Comparison of ENCODE assay signal across 17 cellular contexts in the genomic region with DNA sequence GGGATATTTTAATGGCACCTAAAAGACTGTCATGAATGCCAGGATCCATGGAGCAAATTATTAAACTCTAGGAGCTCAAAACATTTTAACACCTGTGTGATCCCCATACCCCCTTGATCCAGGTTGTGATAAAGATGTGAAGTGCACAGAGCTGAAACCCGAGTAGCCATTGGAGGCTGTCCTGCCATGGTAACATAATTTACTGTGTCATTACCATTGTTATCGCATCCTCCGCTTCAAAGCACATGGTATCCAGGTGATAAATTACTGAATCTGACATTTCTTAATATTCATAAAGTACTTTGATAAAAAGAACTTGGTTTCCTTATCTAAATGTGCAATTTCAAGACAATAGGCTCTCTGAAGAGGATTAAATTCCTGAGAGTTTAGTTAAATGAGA.
DNase-seq lines count a peak whose midpoint lies in the region; ATAC-seq and TF ChIP-seq lines count a peak whose summit lies in the region.
"Had no signal": no experiment of that assay in that cellular context is flagged by ENCODE, and none has a peak within 500 bp of the region (broad histone marks: within the 10 kb centered on the region; RNA-seq: fewer than 3 reads in every experiment).

No MANE protein-coding gene starts in this region.

- no peak overlapping the region for H3K4me3 Mint-ChIP-seq in WTC11
- H3K4me3 Mint-ChIP-seq: CD4-positive, CD25-positive, alpha-beta regulatory T cell; T-helper 2 cell treated with Interferon-gamma antibody and Interleukin-4, amounts not matched to agents 5 μg/mL and 100 μg/mL, for 36 hours had no signal

- no peaks in the 10 kb centered on the region for H3K27me3 ChIP-seq in vagina
- H3K27me3 ChIP-seq: Peyer's patch had no signal

- H3K36me3 Mint-ChIP-seq in WTC11: no peaks in the 10 kb centered on the region; the same call in 1 of the 2 replicates
- H3K36me3 Mint-ChIP-seq: CD4-positive, CD25-positive, alpha-beta regulatory T cell had no signal

- no peaks in the 10 kb centered on the region for H3K4me1 ChIP-seq in vagina
- H3K4me1 ChIP-seq: Peyer's patch had no signal

- TF ChIP-seq CTCF in WTC11 (IDR thresholded peaks at IDR 0.05) (no peak), vagina (IDR thresholded peaks at IDR 0.05) (no peak)

- no peak overlapping the region for H3K27ac Mint-ChIP-seq in WTC11
- H3K27ac Mint-ChIP-seq: CD4-positive, CD25-positive, alpha-beta regulatory T cell; T-helper 2 cell treated with Interferon-gamma antibody and Interleukin-4, amounts not matched to agents 5 μg/mL and 100 μg/mL, for 36 hours had no signal

- peaks cover 20% of the 10 kb centered on the region for H3K4me1 Mint-ChIP-seq in WTC11
- H3K4me1 Mint-ChIP-seq: CD4-positive, CD25-positive, alpha-beta regulatory T cell had no signal

- CTCF ChIA-PET in HEK293T (lab: Yijun Ruan, JAX) (no interaction called here), WTC11 (lab: Charles Lee) (interaction anchor here (0.5 kb wide), 1 partner anchor 779 kb away, joined by 3 read pairs; no protein-coding TSS in a partner anchor)

- no peak overlapping the region for H3K27ac ChIP-seq in vagina
- H3K27ac ChIP-seq: HL-60, Peyer's patch had no signal

- intact Hi-C loops in vagina (cut with DNase I): no loop called here

- H3K27me3 Mint-ChIP-seq in WTC11 (ENCODE audit: low read depth): no peaks in the 10 kb centered on the region
- H3K27me3 Mint-ChIP-seq: CD4-positive, CD25-positive, alpha-beta regulatory T cell had no signal

- POLR2A ChIA-PET in HEK293T (lab: Yijun Ruan, JAX): no interaction called here
- POLR2A ChIA-PET in WTC11 (lab: Charles Lee): no interaction called here

- no peak overlapping the region for H3K4me3 ChIP-seq in vagina
- H3K4me3 ChIP-seq: K562, Peyer's patch had no signal

- H3K9me3 Mint-ChIP-seq in WTC11: no peaks in the 10 kb centered on the region

- TF ChIP-seq POLR2A in vagina (IDR thresholded peaks at IDR 0.05): no peak

- H3K36me3 ChIP-seq in vagina: no peaks in the 10 kb centered on the region
- H3K36me3 ChIP-seq: Peyer's patch had no signal

- H3K9me3 ChIP-seq in vagina: no peaks in the 10 kb centered on the region
- H3K9me3 ChIP-seq: Peyer's patch had no signal

- ATAC-seq in GM21360 (IDR thresholded peaks at IDR 0.05; ENCODE audit: unreplicated experiment) (no peak), WTC11 (no peak)
- ATAC-seq: K562 had no signal

- DNase-seq in COR-L47 (lab: John Stamatoyannopoulos, UW) (peak; percentile 81), HEK293T (ENCODE audit: extremely low spot score) (no peak), NCI-H1930 (lab: John Stamatoyannopoulos, UW) (peak; percentile 39 to 50), NCI-H748 treated with DMSO at 0.1 percent for 48 hours (lab: John Stamatoyannopoulos, UW) (peak; percentile 79), WTC11 (ENCODE audit: low spot score) (no peak), HUDEP-2 (lab: John Stamatoyannopoulos, UW; ENCODE audit: unreplicated experiment in 76 of 76) (no peak), vagina (ENCODE audit: extremely low spot score in 2 of 2) (no peak)
- DNase-seq: ACHN; CD4-positive, CD25-positive, alpha-beta regulatory T cell; GOT3; NCI-H774; Peyer's patch; Right ventricle myocardium superior had no signal

TF ChIP-seq in HEK293T, 16 proteins besides CTCF, POLR2A, EP300 and RAD21:
- TF ChIP-seq PKNOX1 (IDR thresholded peaks at IDR 0.05): peak; percentile 87
- no peak for TF ChIP-seq ELF4 (IDR thresholded peaks at IDR 0.05)

TF ChIP-seq in WTC11, 78 proteins besides CTCF, POLR2A, EP300 and RAD21 (continues in another document):
- TF ChIP-seq TEAD1 (CRISPR knock-in tag; IDR thresholded peaks at IDR 0.05) (no peak), USF2 (CRISPR knock-in tag; IDR thresholded peaks at IDR 0.05) (no peak), NFYB (CRISPR knock-in tag; conservative IDR thresholded peaks at IDR 0.05; ENCODE audit: low read depth) (no peak), NR1H2 (CRISPR knock-in tag; IDR thresholded peaks at IDR 0.05) (no peak), FOXK1 (CRISPR knock-in tag; IDR thresholded peaks at IDR 0.05) (no peak), SMAD3 (CRISPR knock-in tag; IDR thresholded peaks at IDR 0.05; ENCODE audit: borderline replicate concordance) (no peak), FOXP4 (CRISPR knock-in tag; IDR thresholded peaks at IDR 0.05) (no peak)
- TF ChIP-seq, protein P1, sequence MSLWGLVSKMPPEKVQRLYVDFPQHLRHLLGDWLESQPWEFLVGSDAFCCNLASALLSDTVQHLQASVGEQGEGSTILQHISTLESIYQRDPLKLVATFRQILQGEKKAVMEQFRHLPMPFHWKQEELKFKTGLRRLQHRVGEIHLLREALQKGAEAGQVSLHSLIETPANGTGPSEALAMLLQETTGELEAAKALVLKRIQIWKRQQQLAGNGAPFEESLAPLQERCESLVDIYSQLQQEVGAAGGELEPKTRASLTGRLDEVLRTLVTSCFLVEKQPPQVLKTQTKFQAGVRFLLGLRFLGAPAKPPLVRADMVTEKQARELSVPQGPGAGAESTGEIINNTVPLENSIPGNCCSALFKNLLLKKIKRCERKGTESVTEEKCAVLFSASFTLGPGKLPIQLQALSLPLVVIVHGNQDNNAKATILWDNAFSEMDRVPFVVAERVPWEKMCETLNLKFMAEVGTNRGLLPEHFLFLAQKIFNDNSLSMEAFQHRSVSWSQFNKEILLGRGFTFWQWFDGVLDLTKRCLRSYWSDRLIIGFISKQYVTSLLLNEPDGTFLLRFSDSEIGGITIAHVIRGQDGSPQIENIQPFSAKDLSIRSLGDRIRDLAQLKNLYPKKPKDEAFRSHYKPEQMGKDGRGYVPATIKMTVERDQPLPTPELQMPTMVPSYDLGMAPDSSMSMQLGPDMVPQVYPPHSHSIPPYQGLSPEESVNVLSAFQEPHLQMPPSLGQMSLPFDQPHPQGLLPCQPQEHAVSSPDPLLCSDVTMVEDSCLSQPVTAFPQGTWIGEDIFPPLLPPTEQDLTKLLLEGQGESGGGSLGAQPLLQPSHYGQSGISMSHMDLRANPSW (CRISPR knock-in tag; conservative IDR thresholded peaks at IDR 0.05; ENCODE audit: low read depth): no peak
- TF ChIP-seq, protein P2, sequence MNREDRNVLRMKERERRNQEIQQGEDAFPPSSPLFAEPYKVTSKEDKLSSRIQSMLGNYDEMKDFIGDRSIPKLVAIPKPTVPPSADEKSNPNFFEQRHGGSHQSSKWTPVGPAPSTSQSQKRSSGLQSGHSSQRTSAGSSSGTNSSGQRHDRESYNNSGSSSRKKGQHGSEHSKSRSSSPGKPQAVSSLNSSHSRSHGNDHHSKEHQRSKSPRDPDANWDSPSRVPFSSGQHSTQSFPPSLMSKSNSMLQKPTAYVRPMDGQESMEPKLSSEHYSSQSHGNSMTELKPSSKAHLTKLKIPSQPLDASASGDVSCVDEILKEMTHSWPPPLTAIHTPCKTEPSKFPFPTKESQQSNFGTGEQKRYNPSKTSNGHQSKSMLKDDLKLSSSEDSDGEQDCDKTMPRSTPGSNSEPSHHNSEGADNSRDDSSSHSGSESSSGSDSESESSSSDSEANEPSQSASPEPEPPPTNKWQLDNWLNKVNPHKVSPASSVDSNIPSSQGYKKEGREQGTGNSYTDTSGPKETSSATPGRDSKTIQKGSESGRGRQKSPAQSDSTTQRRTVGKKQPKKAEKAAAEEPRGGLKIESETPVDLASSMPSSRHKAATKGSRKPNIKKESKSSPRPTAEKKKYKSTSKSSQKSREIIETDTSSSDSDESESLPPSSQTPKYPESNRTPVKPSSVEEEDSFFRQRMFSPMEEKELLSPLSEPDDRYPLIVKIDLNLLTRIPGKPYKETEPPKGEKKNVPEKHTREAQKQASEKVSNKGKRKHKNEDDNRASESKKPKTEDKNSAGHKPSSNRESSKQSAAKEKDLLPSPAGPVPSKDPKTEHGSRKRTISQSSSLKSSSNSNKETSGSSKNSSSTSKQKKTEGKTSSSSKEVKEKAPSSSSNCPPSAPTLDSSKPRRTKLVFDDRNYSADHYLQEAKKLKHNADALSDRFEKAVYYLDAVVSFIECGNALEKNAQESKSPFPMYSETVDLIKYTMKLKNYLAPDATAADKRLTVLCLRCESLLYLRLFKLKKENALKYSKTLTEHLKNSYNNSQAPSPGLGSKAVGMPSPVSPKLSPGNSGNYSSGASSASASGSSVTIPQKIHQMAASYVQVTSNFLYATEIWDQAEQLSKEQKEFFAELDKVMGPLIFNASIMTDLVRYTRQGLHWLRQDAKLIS (CRISPR knock-in tag; IDR thresholded peaks at IDR 0.05; ENCODE audit: borderline replicate concordance): no peak
- TF ChIP-seq, protein P3, sequence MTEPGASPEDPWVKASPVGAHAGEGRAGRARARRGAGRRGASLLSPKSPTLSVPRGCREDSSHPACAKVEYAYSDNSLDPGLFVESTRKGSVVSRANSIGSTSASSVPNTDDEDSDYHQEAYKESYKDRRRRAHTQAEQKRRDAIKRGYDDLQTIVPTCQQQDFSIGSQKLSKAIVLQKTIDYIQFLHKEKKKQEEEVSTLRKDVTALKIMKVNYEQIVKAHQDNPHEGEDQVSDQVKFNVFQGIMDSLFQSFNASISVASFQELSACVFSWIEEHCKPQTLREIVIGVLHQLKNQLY (CRISPR knock-in tag; IDR thresholded peaks at IDR 0.05): no peak

Comparison
In these comparisons a context has a peak if more than half of its experiments do, and no peak if none do; other contexts are left out.
1. DNase-seq: peak in COR-L47 (single experiment), NCI-H1930 (2 of 2) and NCI-H748 treated with DMSO at 0.1 percent for 48 hours (single experiment); none in HEK293T (single experiment), WTC11 (single experiment), HUDEP-2 (0 of 76) and vagina (0 of 2).